Comparison of ENCODE assay signal across 2 cellular contexts in genomic region chr6:54072708-54073313, GRCh38.
TF ChIP-seq lines count a peak whose summit lies in the region.

No MANE protein-coding gene starts in this region.

TF ChIP-seq in liver, 16 proteins besides CTCF, POLR2A, EP300 and RAD21:
- TF ChIP-seq YY1 (IDR thresholded peaks at IDR 0.05) (peak; percentile 53), ZBTB33 (IDR thresholded peaks at IDR 0.05) (no peak), RXRA (IDR thresholded peaks at IDR 0.05) (peak; percentile 36 to 51), MAX (IDR thresholded peaks at IDR 0.05) (no peak), FOXA2 (IDR thresholded peaks at IDR 0.05) (peak; percentile 36), SP1 (IDR thresholded peaks at IDR 0.05) (peak; percentile 66), HNF4A (conservative IDR thresholded peaks at IDR 0.05) (peak; percentile 32 to 70)
TF ChIP-seq in liver: peak in this region for 5.

TF ChIP-seq in HepG2, 621 proteins besides CTCF, POLR2A, EP300 and RAD21:
- no peak for TF ChIP-seq ZBTB39 (CRISPR knock-in tag; IDR thresholded peaks at IDR 0.05)
- no peak for TF ChIP-seq NCOR1 (IDR thresholded peaks at IDR 0.05; ENCODE audit: borderline replicate concordance, low read length)
